Comparison of ENCODE assay signal across 24 cellular contexts in genomic region chr5:14777932-14778788, GRCh38.
DNase-seq lines count a peak whose midpoint lies in the region; ATAC-seq and TF ChIP-seq lines count a peak whose summit lies in the region.
"Had no signal": no experiment of that assay in that cellular context is flagged by ENCODE, and none has a peak within 500 bp of the region (broad histone marks: within the 10 kb centered on the region; RNA-seq: fewer than 3 reads in every experiment).

No MANE protein-coding gene starts in this region.

- ATAC-seq in Right ventricle myocardium superior (ENCODE audit: poor library complexity): peak; percentile 45
- no peak for ATAC-seq in GM19467 (IDR thresholded peaks at IDR 0.05; ENCODE audit: unreplicated experiment)

- WGBS in liver: 62% methylated on average over 11 of the region's 11 CpGs

- H3K36me3 ChIP-seq in liver (ENCODE audit: control insufficient read depth in 4 of 4, insufficient read depth in 3 of 4, low read depth in 1 of 4, low read length in 3 of 4) (peaks cover 0 to 3% (median 1%) of the 10 kb centered on the region in 4 donors), colonic mucosa (no peaks in the 10 kb centered on the region)
- H3K36me3 ChIP-seq: BE2C, esophagus squamous epithelium, tibial nerve had no signal

- peak; percentile 35 to 51 for TF ChIP-seq RAD21 in liver (IDR thresholded peaks at IDR 0.05)

- no peaks in the 10 kb centered on the region for H3K27me3 Mint-ChIP-seq in activated CD4-positive, alpha-beta memory T cell treated with anti-CD3 and anti-CD28 coated beads, Interleukin-2, amount 10 ng/mL, durations not matched to agents 7 days and 5 days
- H3K27me3 Mint-ChIP-seq: activated naive CD4-positive, alpha-beta T cell treated with anti-CD3 and anti-CD28 coated beads, Interleukin-2, amount 10 ng/mL, durations not matched to agents 7 days and 5 days had no signal

- DNase-seq in Right ventricle myocardium superior (no peak), cardiac septum (ENCODE audit: low spot score) (no peak), RWPE1 (ENCODE audit: low spot score) (no peak), substantia nigra (lab: John Stamatoyannopoulos, UW) (no peak), colonic mucosa (no peak)
- DNase-seq in activated CD4-positive, alpha-beta memory T cell treated with anti-CD3 and anti-CD28 coated beads, Interleukin-2, amount 10 ng/mL, durations not matched to agents 7 days and 5 days: no peak
- DNase-seq: ACHN; activated CD4-positive, alpha-beta T cell treated with anti-CD3 and anti-CD28 coated beads, Interleukin-2, amount 50 U/mL, for 4 hours; activated naive CD4-positive, alpha-beta T cell treated with anti-CD3 and anti-CD28 coated beads, Interleukin-2, amount 10 ng/mL, durations not matched to agents 7 days and 5 days; aorta; BE2C; esophagus squamous epithelium; foreskin melanocyte; HCEC 1CT; NCI-H1105; NCI-H2029 treated with DMSO at 0.1 percent for 48 hours; NCI-H345; NK-92 treated with Interleukin-12 subunit alpha and Interleukin-12 subunit beta, amount 100 ng/mL, for 24 hours; SIG-M5; stimulated activated CD4-positive, alpha-beta T cell treated with anti-CD3 and anti-CD28 coated beads, Interleukin-2, amount 100 ng/mL, for 24 hours; SW 1271 had no signal

- H3K4me1 Mint-ChIP-seq in activated CD4-positive, alpha-beta memory T cell treated with anti-CD3 and anti-CD28 coated beads, Interleukin-2, amount 10 ng/mL, durations not matched to agents 7 days and 5 days: peaks cover 10% of the 10 kb centered on the region

- POLR2A ChIA-PET in RWPE1 (lab: Yijun Ruan, JAX; ENCODE audit: low non-redundant PET): no interaction called here
- POLR2A ChIA-PET in activated CD4-positive, alpha-beta memory T cell treated with anti-CD3 and anti-CD28 coated beads, Interleukin-2, amount 10 ng/mL, durations not matched to agents 7 days and 5 days (lab: Charles Lee): no interaction called here

- peaks cover 33% of the 10 kb centered on the region for H3K36me3 Mint-ChIP-seq in activated CD4-positive, alpha-beta memory T cell treated with anti-CD3 and anti-CD28 coated beads, Interleukin-2, amount 10 ng/mL, durations not matched to agents 7 days and 5 days (ENCODE audit: low read depth)

- H3K9ac ChIP-seq in liver (ENCODE audit: low read depth in 1 of 2, low read length in 2 of 2) (no peak overlapping the region), colonic mucosa (ENCODE audit: low read depth in 2 of 2, low read length in 2 of 2) (no peak overlapping the region)

- H3K4me1 ChIP-seq in liver (ENCODE audit: control insufficient read depth in 4 of 4, insufficient read depth in 4 of 4, low read length in 3 of 4) (peaks cover 6 to 26% (median 14%) of the 10 kb centered on the region in 4 donors), colonic mucosa (no peaks in the 10 kb centered on the region)
- H3K4me1 ChIP-seq: BE2C had no signal

- H3K27me3 ChIP-seq in liver (ENCODE audit: control insufficient read depth in 4 of 4, insufficient read depth in 4 of 4, low read length in 3 of 4) (no peaks in the 10 kb centered on the region), colonic mucosa (no peaks in the 10 kb centered on the region)
- H3K27me3 ChIP-seq: BE2C, esophagus squamous epithelium, tibial nerve had no signal

- H3K27ac Mint-ChIP-seq in activated CD4-positive, alpha-beta memory T cell treated with anti-CD3 and anti-CD28 coated beads, Interleukin-2, amount 10 ng/mL, durations not matched to agents 7 days and 5 days: no peak overlapping the region
- H3K27ac Mint-ChIP-seq: activated naive CD4-positive, alpha-beta T cell treated with anti-CD3 and anti-CD28 coated beads, Interleukin-2, amount 10 ng/mL, durations not matched to agents 7 days and 5 days had no signal

- CTCF ChIA-PET in RWPE1 (lab: Yijun Ruan, JAX): no interaction called here
- CTCF ChIA-PET in activated CD4-positive, alpha-beta memory T cell treated with anti-CD3 and anti-CD28 coated beads, Interleukin-2, amount 10 ng/mL, durations not matched to agents 7 days and 5 days (lab: Charles Lee): no interaction called here

- no peak overlapping the region for H3K4me3 ChIP-seq in liver (ENCODE audit: low read depth in 1 of 3, low read length in 3 of 3)
- H3K4me3 ChIP-seq in colonic mucosa: no peak overlapping the region
- H3K4me3 ChIP-seq: esophagus squamous epithelium, tibial nerve had no signal

- TF ChIP-seq CTCF in RWPE1 (conservative IDR thresholded peaks at IDR 0.05; ENCODE audit: low read depth): no peak
- peak; percentile 7 for TF ChIP-seq CTCF in liver (IDR thresholded peaks at IDR 0.05; ENCODE audit: low read depth, low read length, missing input control)
- TF ChIP-seq CTCF in colonic mucosa (IDR thresholded peaks at IDR 0.05): no peak

- intact Hi-C loops in Right ventricle myocardium superior (cut with DNase I): no loop called here
- intact Hi-C loops in cardiac septum (cut with DNase I): no loop called here
- intact Hi-C loops in colonic mucosa (cut with DNase I): no loop called here

- H3K9me3 ChIP-seq in liver (ENCODE audit: control insufficient read depth in 4 of 4, low read length in 3 of 4) (no peaks in the 10 kb centered on the region), colonic mucosa (no peaks in the 10 kb centered on the region)
- H3K9me3 ChIP-seq: BE2C, esophagus squamous epithelium, tibial nerve had no signal

- H3K4me3 Mint-ChIP-seq in activated CD4-positive, alpha-beta memory T cell treated with anti-CD3 and anti-CD28 coated beads, Interleukin-2, amount 10 ng/mL, durations not matched to agents 7 days and 5 days: no peak overlapping the region
- H3K4me3 Mint-ChIP-seq: activated naive CD4-positive, alpha-beta T cell treated with anti-CD3 and anti-CD28 coated beads, Interleukin-2, amount 10 ng/mL, durations not matched to agents 7 days and 5 days had no signal

- H3K27ac ChIP-seq in RWPE1: 0 out of 2 replicates have a peak overlapping the region, but pooled peaks have one; percentile 1
- peak overlapping the region; percentile 20 to 51 for H3K27ac ChIP-seq in liver (ENCODE audit: low read depth in 1 of 2, low read length in 2 of 2)
- H3K27ac ChIP-seq in substantia nigra (ENCODE audit: low read depth, low read length, poor library complexity, severe bottlenecking): peak overlapping the region; percentile 23
- H3K27ac ChIP-seq in colonic mucosa: no peak overlapping the region
- H3K27ac ChIP-seq: esophagus squamous epithelium had no signal

- no peaks in the 10 kb centered on the region for H3K9me3 Mint-ChIP-seq in activated CD4-positive, alpha-beta memory T cell treated with anti-CD3 and anti-CD28 coated beads, Interleukin-2, amount 10 ng/mL, durations not matched to agents 7 days and 5 days
- H3K9me3 Mint-ChIP-seq: activated naive CD4-positive, alpha-beta T cell treated with anti-CD3 and anti-CD28 coated beads, Interleukin-2, amount 10 ng/mL, durations not matched to agents 7 days and 5 days had no signal

TF ChIP-seq in liver, 16 proteins besides CTCF, POLR2A, EP300 and RAD21:
- TF ChIP-seq ZBTB33 (IDR thresholded peaks at IDR 0.05) (no peak), RXRA (IDR thresholded peaks at IDR 0.05) (peak; percentile 62 to 90), MAX (IDR thresholded peaks at IDR 0.05) (peak; percentile 20), HNF4G (IDR thresholded peaks at IDR 0.05) (peak; percentile 19), HNF4A (conservative IDR thresholded peaks at IDR 0.05) (peak; percentile 58 to 62), ATF3 (IDR thresholded peaks at IDR 0.05) (no peak), SP1 (IDR thresholded peaks at IDR 0.05) (peak; percentile 42), FOXA2 (IDR thresholded peaks at IDR 0.05) (no peak)
